ENCODE assay signal across 34 cellular contexts in the genomic region with DNA sequence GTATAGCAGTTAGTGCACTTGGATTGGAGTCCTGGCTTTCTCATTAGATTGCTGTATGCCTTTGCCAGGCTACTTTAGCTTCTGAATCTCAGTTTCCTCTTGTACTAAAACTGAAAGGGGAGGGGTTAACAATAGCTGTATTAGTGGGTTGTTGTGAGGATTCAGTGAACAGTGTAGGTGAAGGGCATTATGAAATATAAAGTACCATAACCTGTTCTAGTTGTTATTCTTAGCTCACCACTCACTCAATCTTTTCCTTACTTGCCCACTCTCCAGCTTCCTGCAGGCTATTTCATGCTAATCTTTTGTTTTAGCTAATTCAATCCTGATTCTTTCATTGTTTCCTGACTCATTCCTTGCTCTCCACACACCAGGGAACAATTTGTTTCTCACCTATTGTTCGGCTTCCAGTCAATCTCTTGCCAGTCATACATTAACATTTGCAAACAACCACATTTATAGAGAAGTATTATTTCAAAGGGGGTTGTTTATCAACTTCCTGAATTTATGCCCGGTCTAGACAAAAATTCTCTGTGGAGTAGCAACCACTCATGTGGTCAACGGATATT. TPM values are rescaled to one million over a fixed set of nuclear protein-coding genes. Genes with fewer than 3 reads are reported as not detected.
"Had no signal": no experiment of that assay in that cellular context is flagged by ENCODE, and none has a peak within 500 bp of the region (broad histone marks: within the 10 kb centered on the region; RNA-seq: fewer than 3 reads in every experiment).

No MANE protein-coding gene starts in this region.

- H3K27me3 ChIP-seq: cardiac muscle cell had no signal

- H3K27ac ChIP-seq: cardiac muscle cell, VCaP had no signal

- H3K4me3 Mint-ChIP-seq: activated B cell treated with CpG ODN at 0.5 μM for 24 hours; activated CD4-positive, alpha-beta memory T cell treated with anti-CD3 and anti-CD28 coated beads for 36 hours; activated naive CD4-positive, alpha-beta T cell treated with anti-CD3 and anti-CD28 coated beads for 36 hours; activated T-cell treated with anti-CD3 and anti-CD28 coated beads, Interleukin-2, amount 50 U/mL, for 4 hours; activated T-helper 1 cell treated with anti-CD3 and anti-CD28 coated beads, Interleukin-12 subunit alpha, Interleukin-12 subunit beta, Interleukin-2, Interleukin-4 antibody, amounts not matched to agents 30 ng/mL and 10 ng/mL and 1 ng/mL, durations not matched to agents 14 hours and 24 hours and 36 hours; brain had no signal

- H3K36me3 ChIP-seq: cardiac muscle cell had no signal

- ATAC-seq: activated naive CD4-positive, alpha-beta T cell treated with anti-CD3 and anti-CD28 coated beads, Interleukin-2, amount 50 U/mL, for 72 hours; activated T-cell treated with anti-CD3 and anti-CD28 coated beads, Interleukin-2, amount 50 U/mL, for 4 hours had no signal

- H3K27me3 Mint-ChIP-seq: activated B cell treated with CpG ODN at 0.5 μM for 24 hours; activated CD4-positive, alpha-beta memory T cell treated with anti-CD3 and anti-CD28 coated beads for 36 hours had no signal

- H3K27ac Mint-ChIP-seq: activated B cell treated with CpG ODN at 0.5 μM for 24 hours; activated CD4-positive, alpha-beta memory T cell treated with anti-CD3 and anti-CD28 coated beads for 36 hours; activated naive CD4-positive, alpha-beta T cell treated with anti-CD3 and anti-CD28 coated beads for 36 hours; activated naive CD4-positive, alpha-beta T cell treated with anti-CD3 and anti-CD28 coated beads, Interleukin-2, amount 50 U/mL, for 72 hours; activated T-helper 1 cell treated with anti-CD3 and anti-CD28 coated beads, Interleukin-12 subunit alpha, Interleukin-12 subunit beta, Interleukin-2, Interleukin-4 antibody, amounts not matched to agents 30 ng/mL and 10 ng/mL and 1 ng/mL, durations not matched to agents 14 hours and 24 hours and 36 hours; brain had no signal

- H3K36me3 Mint-ChIP-seq: activated CD4-positive, alpha-beta memory T cell treated with anti-CD3 and anti-CD28 coated beads for 36 hours; activated naive CD4-positive, alpha-beta T cell treated with anti-CD3 and anti-CD28 coated beads, Interleukin-2, amount 50 U/mL, for 72 hours; brain had no signal

- H3K4me3 ChIP-seq: cardiac muscle cell had no signal

- H3K9me3 Mint-ChIP-seq: activated B cell treated with CpG ODN at 0.5 μM for 24 hours; activated CD4-positive, alpha-beta memory T cell treated with anti-CD3 and anti-CD28 coated beads for 36 hours; activated naive CD4-positive, alpha-beta T cell treated with anti-CD3 and anti-CD28 coated beads for 36 hours; activated naive CD4-positive, alpha-beta T cell treated with anti-CD3 and anti-CD28 coated beads, Interleukin-2, amount 50 U/mL, for 72 hours; activated T-cell treated with anti-CD3 and anti-CD28 coated beads, Interleukin-2, amount 50 U/mL, for 4 hours; activated T-helper 1 cell treated with anti-CD3 and anti-CD28 coated beads, Interleukin-12 subunit alpha, Interleukin-12 subunit beta, Interleukin-2, Interleukin-4 antibody, amounts not matched to agents 30 ng/mL and 10 ng/mL and 1 ng/mL, durations not matched to agents 14 hours and 24 hours and 36 hours had no signal

- DNase-seq: activated B cell treated with CpG ODN at 0.5 μM for 24 hours; activated CD4-positive, alpha-beta memory T cell treated with anti-CD3 and anti-CD28 coated beads for 36 hours; activated CD4-positive, alpha-beta T cell treated with anti-CD3 and anti-CD28 coated beads for 4 hours; activated CD4-positive, alpha-beta T cell treated with anti-CD3 and anti-CD28 coated beads, Interleukin-2, amount 50 U/mL, for 1 hour; activated CD4-positive, CD25-positive, alpha-beta regulatory T cell treated with anti-CD3 and anti-CD28 coated beads, Interleukin-2, amount 50 U/mL, for 72 hours; activated CD8-positive, alpha-beta memory T cell treated with anti-CD3 and anti-CD28 coated beads, Interleukin-2, amount 50 U/mL, for 4 hours; activated gamma-delta T cell treated with Interleukin-2 at 50 U/mL for 16 hours; activated naive CD4-positive, alpha-beta T cell treated with anti-CD3 and anti-CD28 coated beads for 36 hours; activated T-cell treated with anti-CD3 and anti-CD28 coated beads for 4 hours; activated T-cell treated with anti-CD3 and anti-CD28 coated beads, Interleukin-2, amount 50 U/mL, for 4 hours; anterior cingulate cortex; Kasumi-1; KG1; NCI-H1092 treated with DMSO at 0.1 percent for 48 hours; NCI-H1417; NCI-H146; NCI-H187; NCI-H2081; NCI-H226; NCI-H446 treated with DMSO at 0.1 percent for 48 hours; NCI-H524; NCI-H69; NK-92 treated with Interleukin-12 subunit alpha and Interleukin-12 subunit beta, amount 100 ng/mL, for 24 hours; OCI-M1; Right ventricle myocardium superior; SW 1271; T-helper 1 cell; T-helper 2 cell; T-helper 9 cell had no signal

- H3K4me1 Mint-ChIP-seq: activated B cell treated with CpG ODN at 0.5 μM for 24 hours, brain had no signal

RNA-seq across cellular contexts. Expression of gene EDA, which starts 50.6 kb away (rescaled TPM):
- total RNA-seq: activated B cell treated with CpG ODN at 0.5 μM for 24 hours had no signal
